In the genomic region with DNA sequence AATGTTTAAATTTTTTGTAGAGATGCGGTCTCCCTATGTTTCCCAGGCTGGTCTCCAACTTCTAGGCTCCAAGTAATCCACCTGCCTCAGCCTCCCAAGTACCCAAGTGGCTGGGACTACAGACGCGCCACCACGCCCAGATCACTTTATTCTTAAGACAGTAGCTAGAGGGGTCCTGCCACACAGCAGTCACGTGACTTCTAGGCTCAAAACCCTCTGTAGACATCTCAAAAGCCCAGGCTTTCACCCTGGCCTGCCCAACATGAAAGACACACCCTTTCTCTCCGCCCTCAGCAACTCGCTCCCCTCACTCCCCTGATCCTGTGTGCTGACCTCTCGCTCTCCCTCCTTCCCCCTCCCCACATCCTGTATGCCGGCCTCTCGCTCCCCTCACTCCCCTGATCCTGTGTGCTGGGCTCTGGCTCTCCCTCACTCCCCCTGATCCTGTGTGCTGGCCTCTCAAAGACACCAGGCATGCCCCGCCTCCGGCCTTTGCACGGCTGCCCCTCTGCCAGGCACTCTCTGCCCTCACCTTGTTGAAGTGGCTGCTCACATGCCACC, we compare ENCODE assay signal across 13 cellular contexts.
"Had no signal": no experiment of that assay in that cellular context is flagged by ENCODE, and none has a peak within 500 bp of the region (broad histone marks: within the 10 kb centered on the region; RNA-seq: fewer than 3 reads in every experiment).

No MANE protein-coding gene starts in this region.

- H3K4me3 ChIP-seq: body of pancreas, cardiac muscle cell, upper lobe of left lung had no signal

- H3K4me3 Mint-ChIP-seq: activated CD4-positive, alpha-beta memory T cell treated with anti-CD3 and anti-CD28 coated beads, Interleukin-2, amount 10 ng/mL, durations not matched to agents 7 days and 5 days; activated naive CD4-positive, alpha-beta T cell treated with anti-CD3 and anti-CD28 coated beads, Interleukin-2, amount 10 ng/mL, durations not matched to agents 7 days and 5 days; activated naive CD8-positive, alpha-beta T cell treated with anti-CD3 and anti-CD28 coated beads, Interleukin-2, amount 50 U/mL, for 24 hours; activated T-cell treated with anti-CD3 and anti-CD28 coated beads, Interleukin-2, amount 50 U/mL, for 72 hours; T-helper 1 cell treated with Interleukin-12 subunit alpha and Interleukin-12 subunit beta and Interleukin-4 antibody, amounts not matched to agents 30 μg/mL and 1 μg/mL, for 36 hours had no signal

- H3K27ac Mint-ChIP-seq: activated CD4-positive, alpha-beta memory T cell treated with anti-CD3 and anti-CD28 coated beads, Interleukin-2, amount 10 ng/mL, durations not matched to agents 7 days and 5 days; activated naive CD4-positive, alpha-beta T cell treated with anti-CD3 and anti-CD28 coated beads, Interleukin-2, amount 10 ng/mL, durations not matched to agents 7 days and 5 days; activated naive CD8-positive, alpha-beta T cell treated with anti-CD3 and anti-CD28 coated beads, Interleukin-2, amount 50 U/mL, for 24 hours; activated T-cell treated with anti-CD3 and anti-CD28 coated beads, Interleukin-2, amount 50 U/mL, for 72 hours; T-helper 1 cell treated with Interleukin-12 subunit alpha and Interleukin-12 subunit beta and Interleukin-4 antibody, amounts not matched to agents 30 μg/mL and 1 μg/mL, for 36 hours had no signal

- H3K9me3 Mint-ChIP-seq: activated CD4-positive, alpha-beta memory T cell treated with anti-CD3 and anti-CD28 coated beads, Interleukin-2, amount 10 ng/mL, durations not matched to agents 7 days and 5 days; activated naive CD4-positive, alpha-beta T cell treated with anti-CD3 and anti-CD28 coated beads, Interleukin-2, amount 10 ng/mL, durations not matched to agents 7 days and 5 days; activated naive CD8-positive, alpha-beta T cell treated with anti-CD3 and anti-CD28 coated beads, Interleukin-2, amount 50 U/mL, for 24 hours; activated T-cell treated with anti-CD3 and anti-CD28 coated beads, Interleukin-2, amount 50 U/mL, for 72 hours; T-helper 1 cell treated with Interleukin-12 subunit alpha and Interleukin-12 subunit beta and Interleukin-4 antibody, amounts not matched to agents 30 μg/mL and 1 μg/mL, for 36 hours had no signal

- H3K36me3 ChIP-seq: cardiac muscle cell, upper lobe of left lung had no signal

- DNase-seq: activated CD4-positive, alpha-beta memory T cell treated with anti-CD3 and anti-CD28 coated beads, Interleukin-2, amount 10 ng/mL, durations not matched to agents 7 days and 5 days; activated CD4-positive, alpha-beta T cell treated with anti-CD3 and anti-CD28 coated beads for 48 hours; activated effector memory CD4-positive, alpha-beta T cell treated with anti-CD3 and anti-CD28 coated beads, Interleukin-2, amount 50 U/mL, for 16 hours; activated naive CD4-positive, alpha-beta T cell treated with anti-CD3 and anti-CD28 coated beads, Interleukin-2, amount 10 ng/mL, durations not matched to agents 7 days and 5 days; activated naive CD8-positive, alpha-beta T cell treated with anti-CD3 and anti-CD28 coated beads, Interleukin-2, amount 50 U/mL, for 24 hours; activated T-cell treated with anti-CD3 and anti-CD28 coated beads, Interleukin-2, amount 50 U/mL, for 72 hours; body of pancreas; kidney glomerular epithelial cell; stimulated activated CD4-positive, alpha-beta T cell treated with anti-CD3 and anti-CD28 coated beads, Interleukin-4, amount 100 ng/mL, for 1 hour; stimulated activated naive CD4-positive, alpha-beta T cell treated with Interleukin-2 at 50 U/mL for 16 hours had no signal

- H3K9me3 ChIP-seq: body of pancreas, upper lobe of left lung had no signal

- H3K27ac ChIP-seq: body of pancreas, cardiac muscle cell, upper lobe of left lung had no signal

- H3K4me1 Mint-ChIP-seq: activated naive CD4-positive, alpha-beta T cell treated with anti-CD3 and anti-CD28 coated beads, Interleukin-2, amount 10 ng/mL, durations not matched to agents 7 days and 5 days; activated naive CD8-positive, alpha-beta T cell treated with anti-CD3 and anti-CD28 coated beads, Interleukin-2, amount 50 U/mL, for 24 hours had no signal

- ATAC-seq: activated naive CD8-positive, alpha-beta T cell treated with anti-CD3 and anti-CD28 coated beads, Interleukin-2, amount 50 U/mL, for 24 hours; activated T-cell treated with anti-CD3 and anti-CD28 coated beads, Interleukin-2, amount 50 U/mL, for 72 hours; body of pancreas had no signal

- H3K36me3 Mint-ChIP-seq: activated naive CD4-positive, alpha-beta T cell treated with anti-CD3 and anti-CD28 coated beads, Interleukin-2, amount 10 ng/mL, durations not matched to agents 7 days and 5 days had no signal

- H3K27me3 ChIP-seq: body of pancreas, cardiac muscle cell, upper lobe of left lung had no signal
